Comparison of ENCODE assay signal across 10 cellular contexts in genomic region chr1:58727363-58727762, GRCh38. TPM values are rescaled to one million over a fixed set of nuclear protein-coding genes. Genes with fewer than 3 reads are reported as not detected.
A peak's percentile ranks its signal among the peaks of the same experiment; 100 is the strongest.
DNase-seq lines count a peak whose midpoint lies in the region; ATAC-seq and TF ChIP-seq lines count a peak whose summit lies in the region.
"Had no signal": no experiment of that assay in that cellular context is flagged by ENCODE, and none has a peak within 500 bp of the region (broad histone marks: within the 10 kb centered on the region; RNA-seq: fewer than 3 reads in every experiment).

No MANE protein-coding gene starts in this region.

- intact Hi-C loops in activated CD4-positive, alpha-beta memory T cell treated with anti-CD3 and anti-CD28 coated beads for 36 hours (cut with micrococcal nuclease): no loop called here
- intact Hi-C loops in PC-3 (cut with micrococcal nuclease): loop anchor here (1.0 to 2.0 kb wide), 2 partner anchors 27 to 28 kb away; partner anchors contain the start of gene MYSM1

- H3K79me2 ChIP-seq in PC-3 (ENCODE audit: low read length): no peaks in the 10 kb centered on the region
- no peaks in the 10 kb centered on the region for H3K79me2 ChIP-seq in smooth muscle cell (ENCODE audit: low read depth)

- H3K27ac ChIP-seq in PC-3 (ENCODE audit: low read length) (peak overlapping the region; percentile 77), smooth muscle cell (ENCODE audit: low read depth) (peak overlapping the region; percentile 52)
- H3K27ac ChIP-seq: BLaER1 had no signal

- H3K9me3 ChIP-seq in PC-3 (ENCODE audit: low read length) (no peaks in the 10 kb centered on the region), smooth muscle cell (replicated peaks; ENCODE audit: low read depth) (no peaks in the 10 kb centered on the region)
- H3K9me3 ChIP-seq: BLaER1 had no signal

- TF ChIP-seq CTCF in PC-3 (conservative IDR thresholded peaks at IDR 0.05; ENCODE audit: low read depth, low read length) (no peak), epithelial cell of proximal tubule (conservative IDR thresholded peaks at IDR 0.05; ENCODE audit: low read depth, low read length) (no peak), smooth muscle cell (IDR thresholded peaks at IDR 0.05; ENCODE audit: borderline replicate concordance, insufficient read depth, poor library complexity, severe bottlenecking) (no peak)

- H3K9ac ChIP-seq in PC-3 (ENCODE audit: low read length) (peak overlapping the region; percentile 34), smooth muscle cell (ENCODE audit: low read depth) (no peak overlapping the region)
- H3K9ac ChIP-seq: BLaER1 had no signal

- H3K9me2 ChIP-seq in PC-3 (replicated peaks; ENCODE audit: low read length): no peaks in the 10 kb centered on the region

- no peaks in the 10 kb centered on the region for H3K27me3 ChIP-seq in PC-3 (ENCODE audit: low read length)
- no peaks in the 10 kb centered on the region for H3K27me3 ChIP-seq in smooth muscle cell (ENCODE audit: low read depth)
- H3K27me3 ChIP-seq: BLaER1 had no signal

- no peaks in the 10 kb centered on the region for H3K36me3 ChIP-seq in PC-3 (ENCODE audit: low read depth, low read length)
- no peaks in the 10 kb centered on the region for H3K36me3 ChIP-seq in smooth muscle cell (ENCODE audit: low read depth)
- H3K36me3 ChIP-seq: BLaER1 had no signal

- H3K4me1 ChIP-seq in PC-3 (ENCODE audit: insufficient read depth, low read length) (peaks cover 21% of the 10 kb centered on the region), smooth muscle cell (ENCODE audit: low read depth) (peaks cover 3% of the 10 kb centered on the region)

- WGBS in smooth muscle cell (ENCODE audit: low lambda C conversion rate): 25% methylated on average over 2 of the region's 2 CpGs

- H3K4me2 ChIP-seq in PC-3 (ENCODE audit: low read length) (peak overlapping the region; percentile 72), smooth muscle cell (no peak overlapping the region)
- H3K4me2 ChIP-seq: BLaER1 had no signal

- H2AFZ ChIP-seq in PC-3 (ENCODE audit: low read length): no peak overlapping the region
- no peak overlapping the region for H2AFZ ChIP-seq in smooth muscle cell (ENCODE audit: low read depth)

- CTCF ChIA-PET in activated CD4-positive, alpha-beta memory T cell treated with anti-CD3 and anti-CD28 coated beads, Interleukin-2, amount 10 ng/mL, durations not matched to agents 7 days and 5 days (lab: Charles Lee): interaction anchor here (0.6 to 3.5 kb wide), 3 partner anchors 9 to 27 kb away, joined by 3 to 17 read pairs (median 9); partner anchors contain the start of gene MYSM1
- CTCF ChIA-PET in activated CD4-positive, alpha-beta memory T cell treated with anti-CD3 and anti-CD28 coated beads for 36 hours (lab: Charles Lee): interaction anchor here (1.0 kb wide), 1 partner anchor 972 kb away, joined by 3 read pairs; no protein-coding TSS in a partner anchor
- CTCF ChIA-PET in PC-3 (lab: Charles Lee): interaction anchor here (0.6 to 0.9 kb wide), 2 partner anchors 31 to 1032 kb away, joined by 3 read pairs; no protein-coding TSS in a partner anchor

- POLR2A ChIA-PET in activated CD4-positive, alpha-beta memory T cell treated with anti-CD3 and anti-CD28 coated beads, Interleukin-2, amount 10 ng/mL, durations not matched to agents 7 days and 5 days (lab: Charles Lee): interaction anchor here (1.0 to 1.8 kb wide), 7 partner anchors 9 to 57 kb away, joined by 4 to 7 read pairs (median 4); partner anchors contain the start of genes JUN and MYSM1
- POLR2A ChIA-PET in activated CD4-positive, alpha-beta memory T cell treated with anti-CD3 and anti-CD28 coated beads for 36 hours (lab: Charles Lee): no interaction called here
- POLR2A ChIA-PET in PC-3 (lab: Charles Lee; ENCODE audit: unreplicated experiment): no interaction called here

- H3K4me1 Mint-ChIP-seq in activated CD4-positive, alpha-beta memory T cell treated with anti-CD3 and anti-CD28 coated beads, Interleukin-2, amount 10 ng/mL, durations not matched to agents 7 days and 5 days: peaks cover 30% of the 10 kb centered on the region
- H3K4me1 Mint-ChIP-seq in activated CD4-positive, alpha-beta memory T cell treated with anti-CD3 and anti-CD28 coated beads for 36 hours (ENCODE audit: low read depth): peaks cover 7% of the 10 kb centered on the region

- peak overlapping the region; percentile 69 for H3K27ac Mint-ChIP-seq in activated CD4-positive, alpha-beta memory T cell treated with anti-CD3 and anti-CD28 coated beads, Interleukin-2, amount 10 ng/mL, durations not matched to agents 7 days and 5 days
- no peak overlapping the region for H3K27ac Mint-ChIP-seq in activated CD4-positive, alpha-beta memory T cell treated with anti-CD3 and anti-CD28 coated beads for 36 hours

- H3K4me3 ChIP-seq in PC-3 (ENCODE audit: low read length): peak overlapping the region; percentile 28; the same call in 1 of the 2 replicates
- no peak overlapping the region for H3K4me3 ChIP-seq in epithelial cell of proximal tubule (ENCODE audit: low read depth, low read length)
- H3K4me3 ChIP-seq in smooth muscle cell: no peak overlapping the region
- H3K4me3 ChIP-seq: BLaER1 had no signal

- no peaks in the 10 kb centered on the region for H3K36me3 Mint-ChIP-seq in activated CD4-positive, alpha-beta memory T cell treated with anti-CD3 and anti-CD28 coated beads, Interleukin-2, amount 10 ng/mL, durations not matched to agents 7 days and 5 days (ENCODE audit: low read depth)
- H3K36me3 Mint-ChIP-seq in activated CD4-positive, alpha-beta memory T cell treated with anti-CD3 and anti-CD28 coated beads for 36 hours: no peaks in the 10 kb centered on the region

- H4K20me1 ChIP-seq in PC-3 (ENCODE audit: low read length) (no peaks in the 10 kb centered on the region), smooth muscle cell (ENCODE audit: low read depth) (no peaks in the 10 kb centered on the region)
- H4K20me1 ChIP-seq: BLaER1 had no signal

- DNase-seq in activated CD4-positive, alpha-beta memory T cell treated with anti-CD3 and anti-CD28 coated beads, Interleukin-2, amount 10 ng/mL, durations not matched to agents 7 days and 5 days: no peak
- no peak for DNase-seq in activated CD4-positive, alpha-beta memory T cell treated with anti-CD3 and anti-CD28 coated beads for 36 hours
- peak; percentile 98 for DNase-seq in PC-3
- peak; percentile 82 for DNase-seq in epithelial cell of proximal tubule (ENCODE audit: low read depth)
- no peak for DNase-seq in smooth muscle cell (lab: John Stamatoyannopoulos, UW; ENCODE audit: unreplicated experiment)
- no peak for DNase-seq in middle frontal gyrus (ENCODE audit: extremely low spot score, low spot score)
- DNase-seq in OCI-M2 (lab: John Stamatoyannopoulos, UW; ENCODE audit: unreplicated experiment): no peak
- DNase-seq: stimulated activated naive CD4-positive, alpha-beta T cell had no signal

- ATAC-seq in PC-3 (peak; percentile 97), GM19455 (IDR thresholded peaks at IDR 0.05; ENCODE audit: unreplicated experiment) (no peak)

- H3K27me3 Mint-ChIP-seq in activated CD4-positive, alpha-beta memory T cell treated with anti-CD3 and anti-CD28 coated beads, Interleukin-2, amount 10 ng/mL, durations not matched to agents 7 days and 5 days: no peaks in the 10 kb centered on the region
- no peaks in the 10 kb centered on the region for H3K27me3 Mint-ChIP-seq in activated CD4-positive, alpha-beta memory T cell treated with anti-CD3 and anti-CD28 coated beads for 36 hours

- H3K4me3 Mint-ChIP-seq in activated CD4-positive, alpha-beta memory T cell treated with anti-CD3 and anti-CD28 coated beads, Interleukin-2, amount 10 ng/mL, durations not matched to agents 7 days and 5 days: no peak overlapping the region
- H3K4me3 Mint-ChIP-seq in activated CD4-positive, alpha-beta memory T cell treated with anti-CD3 and anti-CD28 coated beads for 36 hours: no peak overlapping the region

- H3K9me3 Mint-ChIP-seq in activated CD4-positive, alpha-beta memory T cell treated with anti-CD3 and anti-CD28 coated beads, Interleukin-2, amount 10 ng/mL, durations not matched to agents 7 days and 5 days: no peaks in the 10 kb centered on the region
- H3K9me3 Mint-ChIP-seq in activated CD4-positive, alpha-beta memory T cell treated with anti-CD3 and anti-CD28 coated beads for 36 hours: no peaks in the 10 kb centered on the region

- TSS peak; percentile 27 for BruUV-seq in PC-3 (replicated peaks; lab: Mats Ljungman, UMichigan)

- H3F3A ChIP-seq in PC-3 (ENCODE audit: low read length, unreplicated experiment): peaks cover 6% of the 10 kb centered on the region
- no peaks in the 10 kb centered on the region for H3F3A ChIP-seq in smooth muscle cell (ENCODE audit: low read depth)

RNA-seq across cellular contexts. Expression of gene MYSM1, which starts 27.5 kb away (rescaled TPM):
- total RNA-seq in activated CD4-positive, alpha-beta memory T cell treated with anti-CD3 and anti-CD28 coated beads, Interleukin-2, amount 10 ng/mL, durations not matched to agents 7 days and 5 days: 10 to 100 TPM; 45.2 to 50.5 TPM
- total RNA-seq in activated CD4-positive, alpha-beta memory T cell treated with anti-CD3 and anti-CD28 coated beads for 36 hours: 10 to 100 TPM; 27.3 to 34.8 TPM
- 18.3 and 26.1 TPM in 2 replicates for total RNA-seq in PC-3 (2014; rRNA removed)
- 5.9 and 6.3 TPM in 2 replicates for total RNA-seq in epithelial cell of proximal tubule
- 30.7 and 32.2 TPM in 2 replicates for total RNA-seq in smooth muscle cell
- 6.9 and 9.9 TPM in 2 replicates for polyA plus RNA-seq in smooth muscle cell

RNA-seq across cellular contexts. Expression of gene JUN, which starts 56.5 kb away (rescaled TPM):
- total RNA-seq in activated CD4-positive, alpha-beta memory T cell treated with anti-CD3 and anti-CD28 coated beads, Interleukin-2, amount 10 ng/mL, durations not matched to agents 7 days and 5 days: 10 to 100 TPM; 31.1 to 32.3 TPM
- total RNA-seq in activated CD4-positive, alpha-beta memory T cell treated with anti-CD3 and anti-CD28 coated beads for 36 hours: 10 to 100 TPM; 12.5 to 13.2 TPM
- total RNA-seq in PC-3 (2014; rRNA removed): 73.6 and 95.1 TPM in 2 replicates
- total RNA-seq in epithelial cell of proximal tubule: 89.6 and 91.6 TPM in 2 replicates
- 286 and 297 TPM in 2 replicates for total RNA-seq in smooth muscle cell
- 200 and 253 TPM in 2 replicates for polyA plus RNA-seq in smooth muscle cell

Comparison
In these comparisons a context has a peak if more than half of its experiments do, and no peak if none do; other contexts are left out.
1. DNase-seq: peak in PC-3 (single experiment) and epithelial cell of proximal tubule (single experiment); none in activated CD4-positive, alpha-beta memory T cell treated with anti-CD3 and anti-CD28 coated beads, Interleukin-2, amount 10 ng/mL, durations not matched to agents 7 days and 5 days (single experiment), activated CD4-positive, alpha-beta memory T cell treated with anti-CD3 and anti-CD28 coated beads for 36 hours (single experiment), smooth muscle cell (single experiment), middle frontal gyrus (single experiment) and OCI-M2 (single experiment).